In genomic region chr9:96149881-96150280, GRCh38 we compare ENCODE assay signal across 10 cellular contexts.
DNase-seq lines count a peak whose midpoint lies in the region; ATAC-seq and TF ChIP-seq lines count a peak whose summit lies in the region.
"Had no signal": no experiment of that assay in that cellular context is flagged by ENCODE, and none has a peak within 500 bp of the region (broad histone marks: within the 10 kb centered on the region; RNA-seq: fewer than 3 reads in every experiment).

No MANE protein-coding gene starts in this region.

- H3K27me3 Mint-ChIP-seq in activated CD4-positive, alpha-beta memory T cell treated with anti-CD3 and anti-CD28 coated beads, Interleukin-2, amount 10 ng/mL, durations not matched to agents 7 days and 5 days = peaks cover 19% of the 10 kb centered on the region
- peaks cover 27% of the 10 kb centered on the region for H3K27me3 Mint-ChIP-seq in activated CD4-positive, alpha-beta memory T cell treated with anti-CD3 and anti-CD28 coated beads for 36 hours
- peaks cover 1 to 14% of the 10 kb centered on the region in 2 donors for H3K27me3 Mint-ChIP-seq in stimulated activated naive B cell treated with anti-CD40 and anti-IgM and Interleukin-4, amounts not matched to agents 10 μg/mL and 1 μg/mL and 100 μg/mL, for 72 hours

- intact Hi-C loops in activated CD4-positive, alpha-beta memory T cell treated with anti-CD3 and anti-CD28 coated beads for 36 hours (cut with micrococcal nuclease) = loop anchor here (1.0 to 10.0 kb wide), 4 partner anchors 91 to 426 kb away; no protein-coding TSS in a partner anchor

- peak overlapping the region; percentile 7 for H3K27ac Mint-ChIP-seq in activated CD4-positive, alpha-beta memory T cell treated with anti-CD3 and anti-CD28 coated beads, Interleukin-2, amount 10 ng/mL, durations not matched to agents 7 days and 5 days
- no peak overlapping the region for H3K27ac Mint-ChIP-seq in activated CD4-positive, alpha-beta memory T cell treated with anti-CD3 and anti-CD28 coated beads for 36 hours
- no peak overlapping the region for H3K27ac Mint-ChIP-seq in stimulated activated naive B cell treated with anti-CD40 and anti-IgM and Interleukin-4, amounts not matched to agents 10 μg/mL and 1 μg/mL and 100 μg/mL, for 72 hours

- peak overlapping the region; percentile 7 for H3K4me3 Mint-ChIP-seq in activated CD4-positive, alpha-beta memory T cell treated with anti-CD3 and anti-CD28 coated beads, Interleukin-2, amount 10 ng/mL, durations not matched to agents 7 days and 5 days
- no peak overlapping the region for H3K4me3 Mint-ChIP-seq in activated CD4-positive, alpha-beta memory T cell treated with anti-CD3 and anti-CD28 coated beads for 36 hours
- peak overlapping the region; percentile 19 to 63 for H3K4me3 Mint-ChIP-seq in stimulated activated naive B cell treated with anti-CD40 and anti-IgM and Interleukin-4, amounts not matched to agents 10 μg/mL and 1 μg/mL and 100 μg/mL, for 72 hours

- TF ChIP-seq CTCF in GM20000 (IDR thresholded peaks at IDR 0.05; ENCODE audit: extremely low read depth, missing control alignments) = no peak

- H3K36me3 Mint-ChIP-seq in activated CD4-positive, alpha-beta memory T cell treated with anti-CD3 and anti-CD28 coated beads, Interleukin-2, amount 10 ng/mL, durations not matched to agents 7 days and 5 days (ENCODE audit: low read depth) = no peaks in the 10 kb centered on the region
- no peaks in the 10 kb centered on the region for H3K36me3 Mint-ChIP-seq in activated CD4-positive, alpha-beta memory T cell treated with anti-CD3 and anti-CD28 coated beads for 36 hours
- no peaks in the 10 kb centered on the region for H3K36me3 Mint-ChIP-seq in stimulated activated naive B cell treated with anti-CD40 and anti-IgM and Interleukin-4, amounts not matched to agents 10 μg/mL and 1 μg/mL and 100 μg/mL, for 72 hours

- peaks cover 5% of the 10 kb centered on the region for H3K9me3 Mint-ChIP-seq in activated CD4-positive, alpha-beta memory T cell treated with anti-CD3 and anti-CD28 coated beads, Interleukin-2, amount 10 ng/mL, durations not matched to agents 7 days and 5 days
- no peaks in the 10 kb centered on the region for H3K9me3 Mint-ChIP-seq in activated CD4-positive, alpha-beta memory T cell treated with anti-CD3 and anti-CD28 coated beads for 36 hours
- H3K9me3 Mint-ChIP-seq in stimulated activated naive B cell treated with anti-CD40 and anti-IgM and Interleukin-4, amounts not matched to agents 10 μg/mL and 1 μg/mL and 100 μg/mL, for 72 hours = no peaks in the 10 kb centered on the region

- POLR2A ChIA-PET in activated CD4-positive, alpha-beta memory T cell treated with anti-CD3 and anti-CD28 coated beads, Interleukin-2, amount 10 ng/mL, durations not matched to agents 7 days and 5 days (lab: Charles Lee) = interaction anchor here (1.0 to 1.9 kb wide), 6 partner anchors 9 to 806 kb away, joined by 3 to 6 read pairs (median 5); no protein-coding TSS in a partner anchor
- POLR2A ChIA-PET in activated CD4-positive, alpha-beta memory T cell treated with anti-CD3 and anti-CD28 coated beads for 36 hours (lab: Charles Lee) = interaction anchor here (1.0 kb wide), 1 partner anchor 13 kb away, joined by 4 read pairs; no protein-coding TSS in a partner anchor

- H3K4me1 Mint-ChIP-seq in activated CD4-positive, alpha-beta memory T cell treated with anti-CD3 and anti-CD28 coated beads, Interleukin-2, amount 10 ng/mL, durations not matched to agents 7 days and 5 days = peaks cover 43% of the 10 kb centered on the region
- H3K4me1 Mint-ChIP-seq in activated CD4-positive, alpha-beta memory T cell treated with anti-CD3 and anti-CD28 coated beads for 36 hours (ENCODE audit: low read depth) = peaks cover 24% of the 10 kb centered on the region
- peaks cover 20 to 25% of the 10 kb centered on the region in 2 donors for H3K4me1 Mint-ChIP-seq in stimulated activated naive B cell treated with anti-CD40 and anti-IgM and Interleukin-4, amounts not matched to agents 10 μg/mL and 1 μg/mL and 100 μg/mL, for 72 hours

- ATAC-seq in HG02642 (IDR thresholded peaks at IDR 0.05; ENCODE audit: poor library complexity, unreplicated experiment) = peak; percentile 48
- peak; percentile 14 for ATAC-seq in HG03571 (IDR thresholded peaks at IDR 0.05; ENCODE audit: unreplicated experiment)
- ATAC-seq in stimulated activated naive B cell treated with anti-CD40 and anti-IgM and Interleukin-4, amounts not matched to agents 10 μg/mL and 1 μg/mL and 100 μg/mL, for 72 hours (replicated peaks) = peak; percentile 2 to 19

- CTCF ChIA-PET in activated CD4-positive, alpha-beta memory T cell treated with anti-CD3 and anti-CD28 coated beads, Interleukin-2, amount 10 ng/mL, durations not matched to agents 7 days and 5 days (lab: Charles Lee) = interaction anchor here (1.0 to 2.0 kb wide), 5 partner anchors 9 to 65 kb away, joined by 3 to 7 read pairs (median 3); no protein-coding TSS in a partner anchor
- CTCF ChIA-PET in activated CD4-positive, alpha-beta memory T cell treated with anti-CD3 and anti-CD28 coated beads for 36 hours (lab: Charles Lee) = interaction anchor here (0.7 to 1.5 kb wide), 2 partner anchors 68 to 617 kb away, joined by 3 read pairs; no protein-coding TSS in a partner anchor

- DNase-seq in activated CD4-positive, alpha-beta memory T cell treated with anti-CD3 and anti-CD28 coated beads, Interleukin-2, amount 10 ng/mL, durations not matched to agents 7 days and 5 days = no peak
- no peak for DNase-seq in activated CD4-positive, alpha-beta memory T cell treated with anti-CD3 and anti-CD28 coated beads for 36 hours
- no peak for DNase-seq in stimulated activated naive B cell treated with anti-CD40 and anti-IgM and Interleukin-4, amounts not matched to agents 10 μg/mL and 1 μg/mL and 100 μg/mL, for 72 hours
- DNase-seq in medulla oblongata (ENCODE audit: extremely low spot score) (no peak), GM20000 (ENCODE audit: low spot score) (no peak)
- DNase-seq in stimulated activated CD4-positive, alpha-beta T cell treated with anti-CD3 and anti-CD28 coated beads, Interleukin-12 subunit alpha, Interleukin-12 subunit beta, amount 100 ng/mL, for 4 hours = no peak
- DNase-seq: left ventricle myocardium superior, upper lobe of left lung had no signal
